ENCODE assay signal across 1 cellular context in the genomic region with DNA sequence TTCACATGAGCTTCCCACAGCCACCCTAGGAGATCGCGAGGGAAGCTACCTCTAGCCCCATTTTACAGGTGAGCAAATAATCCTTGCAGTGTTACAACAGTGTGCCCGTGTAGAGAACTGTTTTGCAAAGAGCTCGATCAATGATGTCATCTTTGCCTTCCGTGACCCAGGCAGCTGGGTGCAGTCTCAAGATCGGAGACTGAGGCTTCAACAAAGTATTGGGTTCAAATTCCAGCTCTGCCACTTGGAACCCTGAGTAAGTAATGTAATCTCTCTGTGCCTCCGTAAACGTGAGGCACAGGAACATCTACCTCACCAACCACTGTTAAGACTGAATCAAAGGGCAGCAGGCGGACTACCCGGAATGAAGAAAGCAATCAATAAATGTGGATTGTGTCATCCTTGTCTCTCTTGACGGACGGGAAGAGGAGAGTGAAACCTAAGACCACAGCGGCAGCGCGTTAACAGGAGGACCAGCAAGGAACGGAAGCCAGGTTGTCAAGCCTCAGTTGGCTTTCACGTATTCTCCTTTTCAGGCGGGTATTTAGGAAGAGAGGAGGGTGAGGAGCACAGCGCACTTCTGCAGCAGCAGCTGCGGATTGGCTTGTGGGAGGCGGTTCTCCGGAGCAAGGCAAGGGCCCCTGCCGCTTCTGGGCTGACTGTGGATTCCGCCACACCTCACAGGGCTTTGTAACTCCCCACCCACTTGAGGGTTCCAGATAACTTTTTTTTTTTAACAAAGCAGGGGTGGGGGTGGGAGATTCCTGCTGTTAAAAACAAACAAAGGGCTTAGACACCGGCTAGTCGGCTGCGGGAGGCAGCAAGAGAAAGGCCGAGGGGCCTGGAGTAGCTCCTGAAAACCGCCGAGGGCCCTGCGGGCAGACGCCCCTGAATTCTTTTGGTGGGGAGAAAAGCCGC.
TF ChIP-seq lines count a peak whose summit lies in the region.

No MANE protein-coding gene starts in this region.

TF ChIP-seq in K562, 482 proteins besides CTCF, POLR2A, EP300 and RAD21 (continued from another document and continues in another):
- TF ChIP-seq AFF1 (IDR thresholded peaks at IDR 0.05; ENCODE audit: low read depth in 1 of 2, partially characterized antibody in 2 of 2) (no peak), POLR2G (IDR thresholded peaks at IDR 0.05; ENCODE audit: low read depth, low read length) (peak; percentile 56; the same call in 1 of the 2 replicates), CHD4 (IDR thresholded peaks at IDR 0.05; ENCODE audit: insufficient read depth, insufficient replicate concordance, low read depth, low read length, poor library complexity, severe bottlenecking) (no peak), HMBOX1 (IDR thresholded peaks at IDR 0.05) (no peak), CBX3 (IDR thresholded peaks at IDR 0.05; ENCODE audit: borderline replicate concordance in 1 of 2, low read length in 2 of 2) (peak in 1 of 2 experiments; percentile 17; a peak in 1 of 3 replicates), NFYB (IDR thresholded peaks at IDR 0.05; ENCODE audit: extremely low read depth, insufficient read length) (no peak), CREB1 (IDR thresholded peaks at IDR 0.05) (no peak), CREB1 (CRISPR knock-in tag; IDR thresholded peaks at IDR 0.05) (no peak), SLC30A9 (CRISPR knock-in tag; IDR thresholded peaks at IDR 0.05) (no peak), CC2D1A (IDR thresholded peaks at IDR 0.05) (no peak), FUS (optimal IDR thresholded peaks at IDR 0.05; ENCODE audit: low read depth, low read length) (no peak), FOXP1 (CRISPR knock-in tag; IDR thresholded peaks at IDR 0.05) (no peak), BHLHE40 (IDR thresholded peaks at IDR 0.05; ENCODE audit: low read length) (no peak), RNF2 (IDR thresholded peaks at IDR 0.05) (peak; percentile 50; the same call in 1 of the 2 replicates), L3MBTL2 (IDR thresholded peaks at IDR 0.05) (0 out of 2 replicates have a peak, but pooled peaks have one; percentile 17), PURB (CRISPR knock-in tag; IDR thresholded peaks at IDR 0.05; ENCODE audit: low read depth) (no peak), ZNF197 (CRISPR knock-in tag; IDR thresholded peaks at IDR 0.05; ENCODE audit: low read depth) (no peak), E2F3 (CRISPR knock-in tag; IDR thresholded peaks at IDR 0.05) (0 out of 2 replicates have a peak, but pooled peaks have one; percentile 17), CHAMP1 (IDR thresholded peaks at IDR 0.05) (no peak), ZNF436 (CRISPR knock-in tag; IDR thresholded peaks at IDR 0.05) (no peak), TFAM (CRISPR knock-in tag; conservative IDR thresholded peaks at IDR 0.05) (no peak), MEIS2 (IDR thresholded peaks at IDR 0.05; ENCODE audit: partially characterized antibody) (peak; percentile 62), ZSCAN32 (CRISPR knock-in tag; IDR thresholded peaks at IDR 0.05) (no peak), BMI1 (IDR thresholded peaks at IDR 0.05; ENCODE audit: low read length) (no peak), SIX5 (IDR thresholded peaks at IDR 0.05; ENCODE audit: borderline replicate concordance in 1 of 2, insufficient read depth in 1 of 2, low read depth in 1 of 2, low read length in 2 of 2) (no peak)
- TF ChIP-seq, protein P1, sequence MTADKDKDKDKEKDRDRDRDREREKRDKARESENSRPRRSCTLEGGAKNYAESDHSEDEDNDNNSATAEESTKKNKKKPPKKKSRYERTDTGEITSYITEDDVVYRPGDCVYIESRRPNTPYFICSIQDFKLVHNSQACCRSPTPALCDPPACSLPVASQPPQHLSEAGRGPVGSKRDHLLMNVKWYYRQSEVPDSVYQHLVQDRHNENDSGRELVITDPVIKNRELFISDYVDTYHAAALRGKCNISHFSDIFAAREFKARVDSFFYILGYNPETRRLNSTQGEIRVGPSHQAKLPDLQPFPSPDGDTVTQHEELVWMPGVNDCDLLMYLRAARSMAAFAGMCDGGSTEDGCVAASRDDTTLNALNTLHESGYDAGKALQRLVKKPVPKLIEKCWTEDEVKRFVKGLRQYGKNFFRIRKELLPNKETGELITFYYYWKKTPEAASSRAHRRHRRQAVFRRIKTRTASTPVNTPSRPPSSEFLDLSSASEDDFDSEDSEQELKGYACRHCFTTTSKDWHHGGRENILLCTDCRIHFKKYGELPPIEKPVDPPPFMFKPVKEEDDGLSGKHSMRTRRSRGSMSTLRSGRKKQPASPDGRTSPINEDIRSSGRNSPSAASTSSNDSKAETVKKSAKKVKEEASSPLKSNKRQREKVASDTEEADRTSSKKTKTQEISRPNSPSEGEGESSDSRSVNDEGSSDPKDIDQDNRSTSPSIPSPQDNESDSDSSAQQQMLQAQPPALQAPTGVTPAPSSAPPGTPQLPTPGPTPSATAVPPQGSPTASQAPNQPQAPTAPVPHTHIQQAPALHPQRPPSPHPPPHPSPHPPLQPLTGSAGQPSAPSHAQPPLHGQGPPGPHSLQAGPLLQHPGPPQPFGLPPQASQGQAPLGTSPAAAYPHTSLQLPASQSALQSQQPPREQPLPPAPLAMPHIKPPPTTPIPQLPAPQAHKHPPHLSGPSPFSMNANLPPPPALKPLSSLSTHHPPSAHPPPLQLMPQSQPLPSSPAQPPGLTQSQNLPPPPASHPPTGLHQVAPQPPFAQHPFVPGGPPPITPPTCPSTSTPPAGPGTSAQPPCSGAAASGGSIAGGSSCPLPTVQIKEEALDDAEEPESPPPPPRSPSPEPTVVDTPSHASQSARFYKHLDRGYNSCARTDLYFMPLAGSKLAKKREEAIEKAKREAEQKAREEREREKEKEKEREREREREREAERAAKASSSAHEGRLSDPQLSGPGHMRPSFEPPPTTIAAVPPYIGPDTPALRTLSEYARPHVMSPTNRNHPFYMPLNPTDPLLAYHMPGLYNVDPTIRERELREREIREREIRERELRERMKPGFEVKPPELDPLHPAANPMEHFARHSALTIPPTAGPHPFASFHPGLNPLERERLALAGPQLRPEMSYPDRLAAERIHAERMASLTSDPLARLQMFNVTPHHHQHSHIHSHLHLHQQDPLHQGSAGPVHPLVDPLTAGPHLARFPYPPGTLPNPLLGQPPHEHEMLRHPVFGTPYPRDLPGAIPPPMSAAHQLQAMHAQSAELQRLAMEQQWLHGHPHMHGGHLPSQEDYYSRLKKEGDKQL (CRISPR knock-in tag; IDR thresholded peaks at IDR 0.05; ENCODE audit: borderline replicate concordance) = no peak
- TF ChIP-seq, protein P2, sequence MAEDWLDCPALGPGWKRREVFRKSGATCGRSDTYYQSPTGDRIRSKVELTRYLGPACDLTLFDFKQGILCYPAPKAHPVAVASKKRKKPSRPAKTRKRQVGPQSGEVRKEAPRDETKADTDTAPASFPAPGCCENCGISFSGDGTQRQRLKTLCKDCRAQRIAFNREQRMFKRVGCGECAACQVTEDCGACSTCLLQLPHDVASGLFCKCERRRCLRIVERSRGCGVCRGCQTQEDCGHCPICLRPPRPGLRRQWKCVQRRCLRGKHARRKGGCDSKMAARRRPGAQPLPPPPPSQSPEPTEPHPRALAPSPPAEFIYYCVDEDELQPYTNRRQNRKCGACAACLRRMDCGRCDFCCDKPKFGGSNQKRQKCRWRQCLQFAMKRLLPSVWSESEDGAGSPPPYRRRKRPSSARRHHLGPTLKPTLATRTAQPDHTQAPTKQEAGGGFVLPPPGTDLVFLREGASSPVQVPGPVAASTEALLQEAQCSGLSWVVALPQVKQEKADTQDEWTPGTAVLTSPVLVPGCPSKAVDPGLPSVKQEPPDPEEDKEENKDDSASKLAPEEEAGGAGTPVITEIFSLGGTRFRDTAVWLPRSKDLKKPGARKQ (CRISPR knock-in tag; IDR thresholded peaks at IDR 0.05) = no peak
- TF ChIP-seq, protein P3, sequence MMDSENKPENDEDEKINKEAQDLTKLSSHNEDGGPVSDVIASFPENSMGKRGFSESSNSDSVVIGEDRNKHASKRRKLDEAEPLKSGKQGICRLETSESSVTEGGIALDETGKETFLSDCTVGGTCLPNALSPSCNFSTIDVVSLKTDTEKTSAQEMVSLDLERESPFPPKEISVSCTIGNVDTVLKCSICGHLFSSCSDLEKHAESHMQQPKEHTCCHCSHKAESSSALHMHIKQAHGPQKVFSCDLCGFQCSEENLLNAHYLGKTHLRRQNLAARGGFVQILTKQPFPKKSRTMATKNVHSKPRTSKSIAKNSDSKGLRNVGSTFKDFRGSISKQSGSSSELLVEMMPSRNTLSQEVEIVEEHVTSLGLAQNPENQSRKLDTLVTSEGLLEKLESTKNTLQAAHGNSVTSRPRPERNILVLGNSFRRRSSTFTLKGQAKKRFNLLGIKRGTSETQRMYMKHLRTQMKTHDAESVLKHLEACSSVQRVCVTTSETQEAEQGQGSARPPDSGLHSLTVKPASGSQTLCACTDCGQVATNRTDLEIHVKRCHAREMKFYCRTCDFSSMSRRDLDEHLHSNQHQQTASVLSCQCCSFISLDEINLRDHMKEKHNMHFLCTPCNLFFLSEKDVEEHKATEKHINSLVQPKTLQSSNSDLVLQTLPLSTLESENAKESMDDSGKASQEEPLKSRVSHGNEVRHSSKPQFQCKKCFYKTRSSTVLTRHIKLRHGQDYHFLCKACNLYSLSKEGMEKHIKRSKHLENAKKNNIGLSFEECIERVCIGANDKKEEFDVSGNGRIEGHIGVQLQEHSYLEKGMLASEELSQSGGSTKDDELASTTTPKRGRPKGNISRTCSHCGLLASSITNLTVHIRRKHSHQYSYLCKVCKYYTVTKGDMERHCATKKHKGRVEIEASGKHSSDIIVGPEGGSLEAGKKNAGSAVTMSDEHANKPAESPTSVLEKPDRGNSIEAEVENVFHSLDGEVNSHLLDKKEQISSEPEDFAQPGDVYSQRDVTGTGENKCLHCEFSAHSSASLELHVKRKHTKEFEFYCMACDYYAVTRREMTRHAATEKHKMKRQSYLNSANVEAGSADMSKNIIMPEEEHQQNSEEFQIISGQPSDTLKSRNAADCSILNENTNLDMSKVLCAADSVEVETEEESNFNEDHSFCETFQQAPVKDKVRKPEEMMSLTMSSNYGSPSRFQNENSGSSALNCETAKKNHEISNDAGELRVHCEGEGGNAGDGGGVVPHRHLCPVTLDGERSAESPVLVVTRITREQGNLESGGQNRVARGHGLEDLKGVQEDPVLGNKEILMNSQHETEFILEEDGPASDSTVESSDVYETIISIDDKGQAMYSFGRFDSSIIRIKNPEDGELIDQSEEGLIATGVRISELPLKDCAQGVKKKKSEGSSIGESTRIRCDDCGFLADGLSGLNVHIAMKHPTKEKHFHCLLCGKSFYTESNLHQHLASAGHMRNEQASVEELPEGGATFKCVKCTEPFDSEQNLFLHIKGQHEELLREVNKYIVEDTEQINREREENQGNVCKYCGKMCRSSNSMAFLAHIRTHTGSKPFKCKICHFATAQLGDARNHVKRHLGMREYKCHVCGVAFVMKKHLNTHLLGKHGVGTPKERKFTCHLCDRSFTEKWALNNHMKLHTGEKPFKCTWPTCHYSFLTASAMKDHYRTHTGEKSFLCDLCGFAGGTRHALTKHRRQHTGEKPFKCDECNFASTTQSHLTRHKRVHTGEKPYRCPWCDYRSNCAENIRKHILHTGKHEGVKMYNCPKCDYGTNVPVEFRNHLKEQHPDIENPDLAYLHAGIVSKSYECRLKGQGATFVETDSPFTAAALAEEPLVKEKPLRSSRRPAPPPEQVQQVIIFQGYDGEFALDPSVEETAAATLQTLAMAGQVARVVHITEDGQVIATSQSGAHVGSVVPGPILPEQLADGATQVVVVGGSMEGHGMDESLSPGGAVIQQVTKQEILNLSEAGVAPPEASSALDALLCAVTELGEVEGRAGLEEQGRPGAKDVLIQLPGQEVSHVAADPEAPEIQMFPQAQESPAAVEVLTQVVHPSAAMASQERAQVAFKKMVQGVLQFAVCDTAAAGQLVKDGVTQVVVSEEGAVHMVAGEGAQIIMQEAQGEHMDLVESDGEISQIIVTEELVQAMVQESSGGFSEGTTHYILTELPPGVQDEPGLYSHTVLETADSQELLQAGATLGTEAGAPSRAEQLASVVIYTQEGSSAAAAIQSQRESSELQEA (IDR thresholded peaks at IDR 0.05; ENCODE audit: low read depth) = no peak
